9 cellular contexts compared by ENCODE assay signal in genomic region chr5:67246108-67246507, GRCh38. TPM values are rescaled to one million over a fixed set of nuclear protein-coding genes. Genes with fewer than 3 reads are reported as not detected.
DNase-seq lines count a peak whose midpoint lies in the region; ATAC-seq, FAIRE-seq and TF ChIP-seq lines count a peak whose summit lies in the region.
"Had no signal": no experiment of that assay in that cellular context is flagged by ENCODE, and none has a peak within 500 bp of the region (broad histone marks: within the 10 kb centered on the region; RNA-seq: fewer than 3 reads in every experiment).

No MANE protein-coding gene starts in this region.

- H2BK15ac ChIP-seq in H1 (ENCODE audit: low read length) = no peak overlapping the region

- H3K36me3 ChIP-seq in Peyer's patch (no peaks in the 10 kb centered on the region), H1 (ENCODE audit: control insufficient read depth in 2 of 4, insufficient read depth in 4 of 4, low read length in 3 of 4) (no peaks in the 10 kb centered on the region)

- H3K4ac ChIP-seq in H1 (replicated peaks; ENCODE audit: insufficient read length, low read depth, low read length) = no peak overlapping the region

- H3K14ac ChIP-seq in H1 (ENCODE audit: insufficient read length) = no peak overlapping the region

- no peak overlapping the region for H4K91ac ChIP-seq in H1 (replicated peaks; ENCODE audit: insufficient read length, low read length)

- peak overlapping the region in 1 of 4 donors; percentile 33 for H3K27ac ChIP-seq in Peyer's patch
- no peak overlapping the region for H3K27ac ChIP-seq in H1 (ENCODE audit: low read depth, low read length)

- H3K56ac ChIP-seq in H1 (replicated peaks; ENCODE audit: insufficient read length, low read depth, low read length) = no peak overlapping the region

- no peak overlapping the region for H3K4me2 ChIP-seq in H1 (ENCODE audit: insufficient read depth in 1 of 2, low read depth in 2 of 2, low read length in 2 of 2)

- TF ChIP-seq RAD21 in H1 (IDR thresholded peaks at IDR 0.05 in 1 of 2, conservative IDR thresholded peaks at IDR 0.05 in 1 of 2; ENCODE audit: low read depth in 2 of 2, low read length in 2 of 2) = peak; percentile 75 to 76

- H3K4me1 ChIP-seq in Peyer's patch (peaks cover 0 to 9% (median 0%) of the 10 kb centered on the region in 4 donors), H1 (replicated peaks in 1 of 4; ENCODE audit: control insufficient read depth in 3 of 4, insufficient read depth in 4 of 4, low read length in 3 of 4) (peaks cover 0 to 4% (median 1%) of the 10 kb centered on the region in 4 experiments; a peak in 2 of 7 replicates)

- no peak overlapping the region for H3K18ac ChIP-seq in H1 (ENCODE audit: extremely low read depth, low read length)

- no peak overlapping the region for H2AFZ ChIP-seq in H1 (ENCODE audit: low read length)

- no peaks in the 10 kb centered on the region for H3K79me2 ChIP-seq in H1 (ENCODE audit: control insufficient read depth in 1 of 2, insufficient read depth in 2 of 2, low read length in 2 of 2)

- H3K9me3 ChIP-seq in Peyer's patch (no peaks in the 10 kb centered on the region), H1 (ENCODE audit: insufficient read depth in 2 of 2, low read depth in 1 of 2, low read length in 1 of 2) (no peaks in the 10 kb centered on the region)

- no peaks in the 10 kb centered on the region for H3K79me1 ChIP-seq in H1 (ENCODE audit: low read depth, low read length)

- H4K20me1 ChIP-seq in H1 (replicated peaks in 1 of 2; ENCODE audit: control insufficient read depth in 1 of 2, insufficient read depth in 2 of 2, low read length in 2 of 2) = no peaks in the 10 kb centered on the region

- H4K5ac ChIP-seq in H1 (ENCODE audit: insufficient read length, low read depth, low read length) = no peak overlapping the region

- no peak overlapping the region for H2BK20ac ChIP-seq in H1 (ENCODE audit: low read length)

- H4K8ac ChIP-seq in H1 (ENCODE audit: extremely low read depth, insufficient read depth, low read length) = no peak overlapping the region

- no peak overlapping the region for H3K4me3 ChIP-seq in LNCaP clone FGC (ENCODE audit: low read depth, low read length)
- no peak overlapping the region for H3K4me3 ChIP-seq in Peyer's patch
- H3K4me3 ChIP-seq in H1 (ENCODE audit: extremely low read depth in 1 of 4, insufficient read depth in 2 of 4, low read depth in 3 of 4, low read length in 4 of 4) = no peak overlapping the region

- POLR2A ChIA-PET in H1 (lab: Charles Lee; ENCODE audit: partially characterized antibody) = interaction anchor here (1.2 kb wide), 1 partner anchor 1007 kb away, joined by 4 read pairs; no protein-coding TSS in a partner anchor

- H3K9ac ChIP-seq in H1 (replicated peaks in 1 of 4; ENCODE audit: extremely low read depth in 1 of 4, low read depth in 3 of 4, low read length in 3 of 4) = no peak overlapping the region

- H2BK5ac ChIP-seq in H1 (ENCODE audit: low read depth, low read length) = no peak overlapping the region

- ATAC-seq in HG03565 (IDR thresholded peaks at IDR 0.05; ENCODE audit: unreplicated experiment) (no peak), GM19023 (IDR thresholded peaks at IDR 0.05; ENCODE audit: unreplicated experiment) (no peak)

- 19% methylated on average over 2 of the region's 2 CpGs; no CpG with 5 or more reads in 1 of the 2 experiments for WGBS in H1 (ENCODE audit: extremely low coverage in 1 of 2, insufficient coverage in 1 of 2, insufficient read length in 1 of 2, insufficient replicate concordance in 2 of 2, low coverage in 1 of 2, low lambda C conversion rate in 2 of 2, missing lambda C conversion rate in 1 of 2), 2 experiments

- no peak overlapping the region for H2BK120ac ChIP-seq in H1 (replicated peaks; ENCODE audit: low read depth, low read length)

- no peak overlapping the region for H2BK12ac ChIP-seq in H1 (ENCODE audit: low read depth, low read length)

- TF ChIP-seq EP300 in H1 (IDR thresholded peaks at IDR 0.05; ENCODE audit: borderline replicate concordance in 1 of 2, low read depth in 2 of 2, low read length in 2 of 2) = no peak

- H3K23ac ChIP-seq in H1 (ENCODE audit: insufficient read length) = no peak overlapping the region

- H3K23me2 ChIP-seq in H1 (ENCODE audit: low read depth, low read length) = no peaks in the 10 kb centered on the region

- no peak overlapping the region for H2AK5ac ChIP-seq in H1 (ENCODE audit: low read depth, low read length)

- FAIRE-seq in H1 (lab: Jason Lieb, UNC) = peak; percentile 70

- TF ChIP-seq CTCF in LNCaP clone FGC (IDR thresholded peaks at IDR 0.05; ENCODE audit: control insufficient read depth, extremely low read depth, insufficient read depth) (peak; percentile 60), Peyer's patch (IDR thresholded peaks at IDR 0.05) (peak; percentile 71 to 89 (median 82)), H1 (IDR thresholded peaks at IDR 0.05; ENCODE audit: control extremely low read depth in 1 of 3, insufficient read depth in 1 of 3, low read depth in 1 of 3, low read length in 3 of 3) (peak in 2 of 3 experiments; percentile 28 to 44; a peak in 2 of 4 replicates)

- DNase-seq in EL (peak; percentile 58), LNCaP clone FGC (ENCODE audit: low read depth) (peak; percentile 50), Peyer's patch (no peak), H1 (ENCODE audit: low read depth in 1 of 2, low spot score in 2 of 2) (no peak), medulla oblongata (ENCODE audit: extremely low spot score) (peak; percentile 94)
- DNase-seq in activated effector memory CD4-positive, alpha-beta T cell treated with Interleukin-2 at 50 U/mL for 16 hours = no peak

- CTCF ChIA-PET in H1 (lab: Charles Lee; ENCODE audit: partially characterized antibody) = interaction anchor here (0.7 to 2.8 kb wide), 44 partner anchors 9 to 1038 kb away, joined by 3 to 14 read pairs (median 3); no protein-coding TSS in a partner anchor

- H3K27me3 ChIP-seq in Peyer's patch = no peaks in the 10 kb centered on the region
- no peaks in the 10 kb centered on the region for H3K27me3 ChIP-seq in H1 (replicated peaks in 1 of 4; ENCODE audit: control insufficient read depth in 3 of 4, extremely low read depth in 1 of 4, insufficient read depth in 3 of 4, low read length in 3 of 4)

- TF ChIP-seq POLR2A in Peyer's patch (IDR thresholded peaks at IDR 0.05) = no peak
- TF ChIP-seq POLR2A in H1 (IDR thresholded peaks at IDR 0.05; ENCODE audit: control extremely low read depth in 1 of 2, low read depth in 2 of 2, low read length in 2 of 2) = no peak

TF ChIP-seq in H1, 55 proteins besides CTCF, POLR2A, EP300 and RAD21 (continues in another document):
- no peak for TF ChIP-seq SAP30 (IDR thresholded peaks at IDR 0.05; ENCODE audit: insufficient read depth, insufficient replicate concordance, low read length)
- TF ChIP-seq TEAD4 (IDR thresholded peaks at IDR 0.05; ENCODE audit: low read depth, low read length) = no peak
- no peak for TF ChIP-seq EZH2 (IDR thresholded peaks at IDR 0.05; ENCODE audit: low read depth, low read length, severe bottlenecking)
- TF ChIP-seq TBP (IDR thresholded peaks at IDR 0.05; ENCODE audit: low read depth, low read length) = no peak
- no peak for TF ChIP-seq HDAC2 (IDR thresholded peaks at IDR 0.05; ENCODE audit: borderline replicate concordance in 1 of 2, low read depth in 2 of 2, low read length in 2 of 2)
- TF ChIP-seq BACH1 (IDR thresholded peaks at IDR 0.05; ENCODE audit: low read length) = no peak
- no peak for TF ChIP-seq ATF2 (IDR thresholded peaks at IDR 0.05; ENCODE audit: low read length)
- no peak for TF ChIP-seq SP4 (IDR thresholded peaks at IDR 0.05; ENCODE audit: low read length)
- no peak for TF ChIP-seq SIN3A (conservative IDR thresholded peaks at IDR 0.05 in 1 of 2, IDR thresholded peaks at IDR 0.05 in 1 of 2; ENCODE audit: low read depth in 1 of 2, low read length in 2 of 2)
- no peak for TF ChIP-seq RBBP5 (IDR thresholded peaks at IDR 0.05; ENCODE audit: borderline replicate concordance, low read depth, low read length)
- TF ChIP-seq PHF8 (conservative IDR thresholded peaks at IDR 0.05; ENCODE audit: low read depth, low read length) = no peak
- no peak for TF ChIP-seq RXRA (IDR thresholded peaks at IDR 0.05; ENCODE audit: insufficient read depth, low read depth, low read length)
- TF ChIP-seq MAX (IDR thresholded peaks at IDR 0.05) = no peak
- TF ChIP-seq TAF7 (optimal IDR thresholded peaks at IDR 0.05; ENCODE audit: borderline replicate concordance, low read depth, low read length) = no peak
- no peak for TF ChIP-seq E2F6 (IDR thresholded peaks at IDR 0.05)
- TF ChIP-seq JUND (IDR thresholded peaks at IDR 0.05; ENCODE audit: low read length) = no peak
- TF ChIP-seq HDAC6 (IDR thresholded peaks at IDR 0.05; ENCODE audit: low read depth, low read length) = no peak
- TF ChIP-seq NRF1 (IDR thresholded peaks at IDR 0.05; ENCODE audit: low read depth, low read length) = no peak

RNA-seq across cellular contexts. Expression of gene CD180, which starts 49.5 kb away (rescaled TPM):
- 1 to 10 TPM in 2 of 4 donors, under 1 TPM in 2; 0.18 to 5.0 (median 1.0) TPM for total RNA-seq in Peyer's patch
- not detected in 2 replicates for total RNA-seq in H1 (2021; fragmentation: NEBNext Ultra II Directional; extraction: Animal tissue kit (Norgen Biotek cat#: 25700))
- polyA plus RNA-seq in H1 (2011; rRNA removed) = not detected in 2 replicates
- polyA plus RNA-seq in H1 (2011; cell fraction: cytosol; rRNA removed) = not detected
- polyA plus RNA-seq in H1 (2011; cell fraction: nucleus; rRNA removed) = not detected
- polyA plus RNA-seq in H1 (2012, experiment 1 of 2) = not detected in 4 replicates
- polyA plus RNA-seq in H1 (2012, experiment 2 of 2) = not detected
- polyA plus RNA-seq in H1 (2013, experiment 1 of 2) = not detected
- not detected for polyA plus RNA-seq in H1 (2013, experiment 2 of 2)
- polyA minus RNA-seq in H1 (2011; rRNA and poly(A)+ RNA removed) = not detected in 2 replicates
- polyA minus RNA-seq in H1 (2011; cell fraction: cytosol; rRNA and poly(A)+ RNA removed) = not detected
- polyA minus RNA-seq in H1 (2011; cell fraction: nucleus; rRNA and poly(A)+ RNA removed) = not detected
- total RNA-seq: activated CD8-positive, alpha-beta memory T cell treated with anti-CD3 and anti-CD28 coated beads for 36 hours had no signal

Comparison
In these comparisons a context has a peak if more than half of its experiments do, and no peak if none do; other contexts are left out.
1. DNase-seq: peak in EL (single experiment), LNCaP clone FGC (single experiment) and medulla oblongata (single experiment); none in Peyer's patch (0 of 3), H1 (0 of 2) and activated effector memory CD4-positive, alpha-beta T cell treated with Interleukin-2 at 50 U/mL for 16 hours (single experiment).
2. Peak in every context shown above with its lines, with median percentiles within 50 percentile points of each other: CTCF ChIP-seq.